In genomic region chr2:191318729-191319078, GRCh38 we compare ENCODE assay signal across 10 cellular contexts.
DNase-seq lines count a peak whose midpoint lies in the region; ATAC-seq, FAIRE-seq and TF ChIP-seq lines count a peak whose summit lies in the region.
"Had no signal": no experiment of that assay in that cellular context is flagged by ENCODE, and none has a peak within 500 bp of the region (broad histone marks: within the 10 kb centered on the region; RNA-seq: fewer than 3 reads in every experiment).

No MANE protein-coding gene starts in this region.

- H3K36me3 ChIP-seq in BE2C = no peaks in the 10 kb centered on the region
- H3K36me3 ChIP-seq in MG63 = no peaks in the 10 kb centered on the region; the same call in none of the 2 replicates

- H3K4me3 ChIP-seq in BE2C (ENCODE audit: low read depth, low read length) = no peak overlapping the region
- H3K4me3 ChIP-seq in MG63 = no peak overlapping the region

- ATAC-seq in HG03175 (IDR thresholded peaks at IDR 0.05; ENCODE audit: unreplicated experiment) (no peak), GM21515 (IDR thresholded peaks at IDR 0.05; ENCODE audit: unreplicated experiment) (no peak)

- no peak for FAIRE-seq in frontal cortex (lab: Jason Lieb, UNC)

- DNase-seq in BE2C (peak; percentile 39), MG63 (peak; percentile 59), ecto neural progenitor cell (ENCODE audit: low spot score) (peak; percentile 64), mucosa of gallbladder (ENCODE audit: low spot score) (peak; percentile 58), NCI-H187 (lab: John Stamatoyannopoulos, UW) (no peak), frontal cortex (ENCODE audit: low spot score in 2 of 2) (no peak)
- DNase-seq: activated CD4-positive, alpha-beta T cell treated with anti-CD3 and anti-CD28 coated beads, Interleukin-2, amount 10 ng/mL, durations not matched to agents 24 days and 14 days; NCI-H1436 had no signal

- H3K9me3 ChIP-seq in BE2C (no peaks in the 10 kb centered on the region), MG63 (no peaks in the 10 kb centered on the region)

- H3K4me1 ChIP-seq in BE2C = peaks cover 60% of the 10 kb centered on the region

- no peak for TF ChIP-seq CTCF in BE2C (IDR thresholded peaks at IDR 0.05; ENCODE audit: low read depth, low read length)

- H3K27me3 ChIP-seq in BE2C = no peaks in the 10 kb centered on the region
- no peaks in the 10 kb centered on the region for H3K27me3 ChIP-seq in MG63

Comparison
In these comparisons a context has a peak if more than half of its experiments do, and no peak if none do; other contexts are left out.
1. DNase-seq: peak in BE2C (single experiment), MG63 (single experiment), ecto neural progenitor cell (single experiment) and mucosa of gallbladder (single experiment); none in NCI-H187 (0 of 2) and frontal cortex (0 of 2).